ENCODE assay signal across 8 cellular contexts in genomic region chr22:49825436-49825835, GRCh38. TPM values are rescaled to one million over a fixed set of nuclear protein-coding genes. Genes with fewer than 3 reads are reported as not detected.
A peak's percentile ranks its signal among the peaks of the same experiment; 100 is the strongest.
DNase-seq lines count a peak whose midpoint lies in the region; ATAC-seq and TF ChIP-seq lines count a peak whose summit lies in the region.

No MANE protein-coding gene starts in this region.

- H3K27me3 Mint-ChIP-seq in activated naive CD8-positive, alpha-beta T cell, result no peaks in the 10 kb centered on the region

- TF ChIP-seq CTCF in heart right ventricle (IDR thresholded peaks at IDR 0.05) (no peak), right lobe of liver (IDR thresholded peaks at IDR 0.05) (no peak), vagina (IDR thresholded peaks at IDR 0.05) (no peak)

- H3K27ac ChIP-seq in heart right ventricle, result peak overlapping the region in 1 of 10 donors; percentile 91
- H3K27ac ChIP-seq in right lobe of liver, result no peak overlapping the region
- H3K27ac ChIP-seq in vagina, result peak overlapping the region; percentile 88

- ATAC-seq in heart right ventricle, result no peak
- no peak for ATAC-seq in left cardiac atrium
- ATAC-seq in right lobe of liver, result no peak
- no peak for ATAC-seq in HG03342 (IDR thresholded peaks at IDR 0.05; ENCODE audit: unreplicated experiment)
- no peak for ATAC-seq in GM19455 (IDR thresholded peaks at IDR 0.05; ENCODE audit: unreplicated experiment)

- H3K36me3 ChIP-seq in heart right ventricle (peaks cover 3 to 47% (median 29%) of the 10 kb centered on the region in 9 donors), right lobe of liver (peaks cover 6 to 33% (median 20%) of the 10 kb centered on the region in 4 donors), vagina (peaks cover 0 to 35% of the 10 kb centered on the region in 2 donors)

- H3K9me3 Mint-ChIP-seq in activated naive CD8-positive, alpha-beta T cell (ENCODE audit: low read depth), result no peaks in the 10 kb centered on the region

- H3K27me3 ChIP-seq in heart right ventricle, result no peaks in the 10 kb centered on the region
- no peaks in the 10 kb centered on the region for H3K27me3 ChIP-seq in right lobe of liver
- no peaks in the 10 kb centered on the region for H3K27me3 ChIP-seq in vagina

- H3K27ac Mint-ChIP-seq in activated naive CD8-positive, alpha-beta T cell, result peak overlapping the region; percentile 97

- DNase-seq in heart right ventricle (no peak), left cardiac atrium (no peak), right lobe of liver (no peak), vagina (ENCODE audit: extremely low spot score in 2 of 2) (peak in 1 of 2 donors; percentile 82), NCI-H2029 (lab: John Stamatoyannopoulos, UW) (no peak)

- H3K9me3 ChIP-seq in heart right ventricle (peaks cover 0 to 1% (median 0%) of the 10 kb centered on the region in 11 donors), right lobe of liver (no peaks in the 10 kb centered on the region), vagina (no peaks in the 10 kb centered on the region)

- TF ChIP-seq POLR2A in right lobe of liver (IDR thresholded peaks at IDR 0.05) (no peak), vagina (IDR thresholded peaks at IDR 0.05) (no peak)

- H3K4me1 ChIP-seq in heart right ventricle (peaks cover 16 to 62% (median 51%) of the 10 kb centered on the region in 9 donors), right lobe of liver (peaks cover 0 to 31% (median 13%) of the 10 kb centered on the region in 4 donors), vagina (peaks cover 70% of the 10 kb centered on the region)

- WGBS in heart right ventricle, 2 donors, result 51 to 58% methylated on average over 10 of the region's 10 CpGs
- WGBS in right lobe of liver (ENCODE audit: insufficient coverage, low coverage, low lambda C conversion rate, missing lambda C conversion rate), result 51% methylated on average over 5 of the region's 10 CpGs

- peak overlapping the region in 7 of 10 donors; percentile 74 to 90 (median 82) for H3K4me3 ChIP-seq in heart right ventricle
- peak overlapping the region; percentile 77 to 82 (median 78) for H3K4me3 ChIP-seq in right lobe of liver
- H3K4me3 ChIP-seq in vagina, result peak overlapping the region; percentile 77 to 86

- intact Hi-C loops in heart right ventricle (cut with DNase I) (no loop called here), left cardiac atrium (cut with DNase I) (no loop called here), right lobe of liver (cut with DNase I) (no loop called here), vagina (cut with DNase I) (no loop called here)

- H3K36me3 Mint-ChIP-seq in activated naive CD8-positive, alpha-beta T cell, result peaks cover 7% of the 10 kb centered on the region

- H3K4me3 Mint-ChIP-seq in activated naive CD8-positive, alpha-beta T cell, result peak overlapping the region; percentile 92

- peaks cover 62% of the 10 kb centered on the region for H3K4me1 Mint-ChIP-seq in activated naive CD8-positive, alpha-beta T cell (ENCODE audit: low read depth)

RNA-seq across cellular contexts. Expression of gene BRD1, which starts 2.2 kb away (rescaled TPM):
- total RNA-seq in heart right ventricle (10 to 100 TPM; 14.6 to 23.2 (median 16.9) TPM), left cardiac atrium (10 to 100 TPM; 17.8 to 19.6 TPM), right lobe of liver (10 to 100 TPM in 5 of 6 experiments, 1 to 10 TPM in 1; 9.3 to 17.8 (median 11.6) TPM), vagina (35.1 TPM)
- 10 to 100 TPM in 1 of 2 donors, 1 to 10 TPM in 1; 8.2 to 22.9 TPM for polyA plus RNA-seq in heart right ventricle

RNA-seq across cellular contexts. Expression of gene ZBED4, which starts 28.2 kb away (rescaled TPM):
- 1 to 10 TPM; 3.5 to 5.9 (median 4.4) TPM for total RNA-seq in heart right ventricle
- polyA plus RNA-seq in heart right ventricle, result 1 to 10 TPM; 2.6 to 3.2 TPM
- 1 to 10 TPM; 4.4 to 6.7 TPM for total RNA-seq in left cardiac atrium
- 1 to 10 TPM; 4.1 to 9.3 (median 5.2) TPM for total RNA-seq in right lobe of liver
- total RNA-seq in vagina, result 9.1 TPM
